ENCODE assay signal across 8 cellular contexts in genomic region chr11:9250139-9250582, GRCh38. TPM values are rescaled to one million over a fixed set of nuclear protein-coding genes. Genes with fewer than 3 reads are reported as not detected.
DNase-seq lines count a peak whose midpoint lies in the region; ATAC-seq and TF ChIP-seq lines count a peak whose summit lies in the region.

No MANE protein-coding gene starts in this region.

- H3F3A ChIP-seq in smooth muscle cell (ENCODE audit: low read depth): no peaks in the 10 kb centered on the region

- H3K27me3 ChIP-seq in CD8-positive, alpha-beta T cell (ENCODE audit: insufficient read depth, low read length): no peaks in the 10 kb centered on the region
- H3K27me3 ChIP-seq in HAP-1 (ENCODE audit: low read depth): no peaks in the 10 kb centered on the region
- no peaks in the 10 kb centered on the region for H3K27me3 ChIP-seq in smooth muscle cell (ENCODE audit: low read depth)

- no peak overlapping the region for H2AFZ ChIP-seq in smooth muscle cell (ENCODE audit: low read depth)

- no peaks in the 10 kb centered on the region for H3K27me3 Mint-ChIP-seq in CD8-positive, alpha-beta T cell (ENCODE audit: low read depth)
- H3K27me3 Mint-ChIP-seq in activated T-helper 17 cell treated with anti-CD3 and anti-CD28 coated beads, Interleukin-2, amount 50 U/mL, for 72 hours: no peaks in the 10 kb centered on the region

- H3K27ac ChIP-seq in CD8-positive, alpha-beta T cell (ENCODE audit: low read depth, low read length): peak overlapping the region; percentile 7
- no peak overlapping the region for H3K27ac ChIP-seq in smooth muscle cell (ENCODE audit: low read depth)

- H3K9me3 Mint-ChIP-seq in CD8-positive, alpha-beta T cell: no peaks in the 10 kb centered on the region
- no peaks in the 10 kb centered on the region for H3K9me3 Mint-ChIP-seq in activated T-helper 17 cell treated with anti-CD3 and anti-CD28 coated beads, Interleukin-2, amount 50 U/mL, for 72 hours
- H3K9me3 Mint-ChIP-seq in stimulated activated effector memory CD8-positive, alpha-beta T cell treated with anti-CD3 and anti-CD28 coated beads, Interleukin-12 subunit alpha, Interleukin-12 subunit beta, amount 100 ng/mL, for 72 hours: no peaks in the 10 kb centered on the region

- peaks cover 64% of the 10 kb centered on the region for H3K4me1 Mint-ChIP-seq in CD8-positive, alpha-beta T cell (ENCODE audit: low read depth)
- peaks cover 26% of the 10 kb centered on the region for H3K4me1 Mint-ChIP-seq in activated T-helper 17 cell treated with anti-CD3 and anti-CD28 coated beads, Interleukin-2, amount 50 U/mL, for 72 hours
- H3K4me1 Mint-ChIP-seq in stimulated activated effector memory CD8-positive, alpha-beta T cell treated with anti-CD3 and anti-CD28 coated beads, Interleukin-12 subunit alpha, Interleukin-12 subunit beta, amount 100 ng/mL, for 72 hours: peaks cover 24% of the 10 kb centered on the region

- TF ChIP-seq CTCF in CD8-positive, alpha-beta T cell (IDR thresholded peaks at IDR 0.05): no peak
- no peak for TF ChIP-seq CTCF in smooth muscle cell (IDR thresholded peaks at IDR 0.05; ENCODE audit: borderline replicate concordance, insufficient read depth, poor library complexity, severe bottlenecking)

- H3K36me3 Mint-ChIP-seq in CD8-positive, alpha-beta T cell: peaks cover 7% of the 10 kb centered on the region
- peaks cover 3% of the 10 kb centered on the region for H3K36me3 Mint-ChIP-seq in activated T-helper 17 cell treated with anti-CD3 and anti-CD28 coated beads, Interleukin-2, amount 50 U/mL, for 72 hours (ENCODE audit: low read depth)
- peaks cover 4% of the 10 kb centered on the region for H3K36me3 Mint-ChIP-seq in stimulated activated effector memory CD8-positive, alpha-beta T cell treated with anti-CD3 and anti-CD28 coated beads, Interleukin-12 subunit alpha, Interleukin-12 subunit beta, amount 100 ng/mL, for 72 hours

- H3K36me3 ChIP-seq in CD8-positive, alpha-beta T cell (ENCODE audit: insufficient read depth, low read length): no peaks in the 10 kb centered on the region
- peaks cover 4% of the 10 kb centered on the region; the same call in 1 of the 2 replicates for H3K36me3 ChIP-seq in HAP-1 (replicated peaks)
- no peaks in the 10 kb centered on the region for H3K36me3 ChIP-seq in smooth muscle cell (ENCODE audit: low read depth)

- ATAC-seq in CD8-positive, alpha-beta T cell: peak; percentile 87
- ATAC-seq in GM19351 (IDR thresholded peaks at IDR 0.05; ENCODE audit: unreplicated experiment) (peak; percentile 76), HG03378 (IDR thresholded peaks at IDR 0.05; ENCODE audit: unreplicated experiment) (peak; percentile 79)
- ATAC-seq in activated T-helper 17 cell treated with anti-CD3 and anti-CD28 coated beads, Interleukin-2, amount 50 U/mL, for 72 hours (replicated peaks): peak; percentile 86
- peak; percentile 92 for ATAC-seq in stimulated activated effector memory CD8-positive, alpha-beta T cell treated with anti-CD3 and anti-CD28 coated beads, Interleukin-12 subunit alpha, Interleukin-12 subunit beta, amount 100 ng/mL, for 72 hours

- H3K4me3 Mint-ChIP-seq in CD8-positive, alpha-beta T cell: peak overlapping the region; percentile 66
- peak overlapping the region; percentile 74 for H3K4me3 Mint-ChIP-seq in activated T-helper 17 cell treated with anti-CD3 and anti-CD28 coated beads, Interleukin-2, amount 50 U/mL, for 72 hours
- H3K4me3 Mint-ChIP-seq in stimulated activated effector memory CD8-positive, alpha-beta T cell treated with anti-CD3 and anti-CD28 coated beads, Interleukin-12 subunit alpha, Interleukin-12 subunit beta, amount 100 ng/mL, for 72 hours: peak overlapping the region; percentile 27

- intact Hi-C loops in CD8-positive, alpha-beta T cell (cut with DNase I, micrococcal nuclease): loop anchor here in 1 of 2 experiments (1.0 to 2.0 kb wide), 4 partner anchors 15 to 211 kb away; partner anchors contain the start of genes DENND5A, TMEM41B and ZNF143

- peaks cover 100% of the 10 kb centered on the region for H4K20me1 ChIP-seq in smooth muscle cell (ENCODE audit: low read depth)

- H3K9me3 ChIP-seq in CD8-positive, alpha-beta T cell (ENCODE audit: low read length): no peaks in the 10 kb centered on the region
- H3K9me3 ChIP-seq in HAP-1 (no peaks in the 10 kb centered on the region), smooth muscle cell (replicated peaks; ENCODE audit: low read depth) (no peaks in the 10 kb centered on the region)

- POLR2A ChIA-PET in CD8-positive, alpha-beta T cell (lab: Charles Lee): interaction anchor here (0.6 to 1.9 kb wide), 8 partner anchors 11 to 1559 kb away, joined by 3 to 12 read pairs (median 4); partner anchors contain the start of genes DENND5A and ZNF143

- peak overlapping the region; percentile 81 for H3K27ac Mint-ChIP-seq in CD8-positive, alpha-beta T cell
- H3K27ac Mint-ChIP-seq in activated T-helper 17 cell treated with anti-CD3 and anti-CD28 coated beads, Interleukin-2, amount 50 U/mL, for 72 hours: peak overlapping the region; percentile 86
- H3K27ac Mint-ChIP-seq in stimulated activated effector memory CD8-positive, alpha-beta T cell treated with anti-CD3 and anti-CD28 coated beads, Interleukin-12 subunit alpha, Interleukin-12 subunit beta, amount 100 ng/mL, for 72 hours: peak overlapping the region; percentile 48

- in situ Hi-C loops in HAP-1 (cut with MboI; ENCODE audit: low sequenced_read_pairs): no loop called here

- DNase-seq in CD8-positive, alpha-beta T cell: peak in 3 of 7 experiments; percentile 46 to 55 (median 47)
- DNase-seq in stimulated activated effector memory CD8-positive, alpha-beta T cell treated with anti-CD3 and anti-CD28 coated beads, Interleukin-12 subunit alpha, Interleukin-12 subunit beta, amount 100 ng/mL, for 72 hours (ENCODE audit: low spot score in 2 of 2): no peak
- no peak for DNase-seq in NCI-H82 treated with DMSO at 0.1 percent for 48 hours (lab: John Stamatoyannopoulos, UW; ENCODE audit: unreplicated experiment)
- no peak for DNase-seq in HAP-1 (ENCODE audit: low spot score in 2 of 2)
- DNase-seq in smooth muscle cell (lab: John Stamatoyannopoulos, UW; ENCODE audit: unreplicated experiment): no peak

- 56% methylated on average over 2 of the region's 2 CpGs for WGBS in smooth muscle cell (ENCODE audit: low lambda C conversion rate)

- H3K4me3 ChIP-seq in CD8-positive, alpha-beta T cell (ENCODE audit: low read depth, low read length): peak overlapping the region; percentile 26
- H3K4me3 ChIP-seq in HAP-1: no peak overlapping the region
- H3K4me3 ChIP-seq in smooth muscle cell: no peak overlapping the region

- no peak overlapping the region for H3K4me2 ChIP-seq in smooth muscle cell

- H3K79me2 ChIP-seq in smooth muscle cell (ENCODE audit: low read depth): peaks cover 100% of the 10 kb centered on the region

- CTCF ChIA-PET in CD8-positive, alpha-beta T cell (lab: Charles Lee): interaction anchor here (0.9 kb wide), 1 partner anchor 31 kb away, joined by 3 read pairs; no protein-coding TSS in a partner anchor

- peaks cover 71% of the 10 kb centered on the region for H3K4me1 ChIP-seq in CD8-positive, alpha-beta T cell (ENCODE audit: insufficient read depth, low read length)
- H3K4me1 ChIP-seq in HAP-1 (peaks cover 3% of the 10 kb centered on the region; the same call in 1 of the 2 replicates), smooth muscle cell (ENCODE audit: low read depth) (no peaks in the 10 kb centered on the region)

- no peak overlapping the region for H3K9ac ChIP-seq in smooth muscle cell (ENCODE audit: low read depth)

RNA-seq across cellular contexts. Expression of gene DENND5A, which starts 15.0 kb away (rescaled TPM):
- 10 to 100 TPM; 78.8 to 81.7 TPM for total RNA-seq in CD8-positive, alpha-beta T cell
- 10 to 100 TPM; 18.9 to 68.5 TPM for total RNA-seq in activated T-helper 17 cell treated with anti-CD3 and anti-CD28 coated beads, Interleukin-2, amount 50 U/mL, for 72 hours
- total RNA-seq in smooth muscle cell: 66.1 and 81.7 TPM in 2 replicates
- 40.2 and 42.0 TPM in 2 replicates for polyA plus RNA-seq in smooth muscle cell
